Comparison of ENCODE assay signal across 27 cellular contexts in genomic region chr16:27776556-27776955, GRCh38.
DNase-seq lines count a peak whose midpoint lies in the region; ATAC-seq and TF ChIP-seq lines count a peak whose summit lies in the region.
"Had no signal": no experiment of that assay in that cellular context is flagged by ENCODE, and none has a peak within 500 bp of the region (broad histone marks: within the 10 kb centered on the region; RNA-seq: fewer than 3 reads in every experiment).

No MANE protein-coding gene starts in this region.

- H3K27me3 ChIP-seq in BLaER1, result no peaks in the 10 kb centered on the region
- no peaks in the 10 kb centered on the region for H3K27me3 ChIP-seq in layer of hippocampus (ENCODE audit: control insufficient read depth, insufficient read depth, low read length)
- H3K27me3 ChIP-seq in foreskin keratinocyte, result no peaks in the 10 kb centered on the region
- H3K27me3 ChIP-seq: gastroesophageal sphincter, left lung, Peyer's patch had no signal

- H4K20me1 ChIP-seq in BLaER1, result no peaks in the 10 kb centered on the region

- no peaks in the 10 kb centered on the region for H3K4me1 Mint-ChIP-seq in Calu3 (ENCODE audit: low read depth, unreplicated experiment)
- H3K4me1 Mint-ChIP-seq: activated CD4-positive, alpha-beta T cell treated with anti-CD3 and anti-CD28 coated beads for 36 hours; activated naive CD4-positive, alpha-beta T cell treated with anti-CD3 and anti-CD28 coated beads, Interleukin-2, amount 10 ng/mL, durations not matched to agents 7 days and 5 days; B cell; immature natural killer cell; stimulated activated memory B cell treated with anti-CD40 and anti-IgM and Interleukin-4, amounts not matched to agents 10 μg/mL and 1 μg/mL and 100 μg/mL, for 72 hours had no signal

- no peaks in the 10 kb centered on the region for H3K9me3 Mint-ChIP-seq in Calu3 (ENCODE audit: low read depth, unreplicated experiment)
- H3K9me3 Mint-ChIP-seq: activated CD8-positive, alpha-beta T cell treated with anti-CD3 and anti-CD28 coated beads for 36 hours; activated naive CD4-positive, alpha-beta T cell treated with anti-CD3 and anti-CD28 coated beads, Interleukin-2, amount 10 ng/mL, durations not matched to agents 7 days and 5 days; immature natural killer cell; stimulated activated memory B cell treated with anti-CD40 and anti-IgM and Interleukin-4, amounts not matched to agents 10 μg/mL and 1 μg/mL and 100 μg/mL, for 72 hours had no signal

- H3K9ac ChIP-seq in BLaER1, result no peak overlapping the region

- no peaks in the 10 kb centered on the region for H3K27me3 Mint-ChIP-seq in Calu3 (ENCODE audit: unreplicated experiment)
- H3K27me3 Mint-ChIP-seq: activated CD4-positive, alpha-beta T cell treated with anti-CD3 and anti-CD28 coated beads for 36 hours; activated CD8-positive, alpha-beta T cell treated with anti-CD3 and anti-CD28 coated beads for 36 hours; activated naive CD4-positive, alpha-beta T cell treated with anti-CD3 and anti-CD28 coated beads, Interleukin-2, amount 10 ng/mL, durations not matched to agents 7 days and 5 days; B cell; stimulated activated memory B cell treated with anti-CD40 and anti-IgM and Interleukin-4, amounts not matched to agents 10 μg/mL and 1 μg/mL and 100 μg/mL, for 72 hours had no signal

- no peak overlapping the region for H3K27ac Mint-ChIP-seq in Calu3 (ENCODE audit: unreplicated experiment)
- H3K27ac Mint-ChIP-seq: activated CD4-positive, alpha-beta T cell treated with anti-CD3 and anti-CD28 coated beads for 36 hours; activated CD8-positive, alpha-beta T cell treated with anti-CD3 and anti-CD28 coated beads for 36 hours; activated naive CD4-positive, alpha-beta T cell treated with anti-CD3 and anti-CD28 coated beads, Interleukin-2, amount 10 ng/mL, durations not matched to agents 7 days and 5 days; B cell; immature natural killer cell; stimulated activated memory B cell treated with anti-CD40 and anti-IgM and Interleukin-4, amounts not matched to agents 10 μg/mL and 1 μg/mL and 100 μg/mL, for 72 hours had no signal

- no peak overlapping the region for H3K4me3 ChIP-seq in BLaER1
- H3K4me3 ChIP-seq: gastroesophageal sphincter, GM12878, HAP-1, left lung, Peyer's patch had no signal

- TF ChIP-seq CTCF in Calu3 (IDR thresholded peaks at IDR 0.05; ENCODE audit: unreplicated experiment), result no peak
- no peak for TF ChIP-seq CTCF in foreskin keratinocyte (conservative IDR thresholded peaks at IDR 0.05)

- BruUV-seq in Calu3 (replicated peaks; lab: Mats Ljungman, UMichigan), result no TSS peak

- H3K9me3 ChIP-seq in BLaER1, result no peaks in the 10 kb centered on the region
- H3K9me3 ChIP-seq: gastroesophageal sphincter, HAP-1, left lung, Peyer's patch had no signal

- H3K4me3 Mint-ChIP-seq in Calu3 (ENCODE audit: low read depth, unreplicated experiment), result no peak overlapping the region
- H3K4me3 Mint-ChIP-seq: activated CD4-positive, alpha-beta T cell treated with anti-CD3 and anti-CD28 coated beads for 36 hours; activated CD8-positive, alpha-beta T cell treated with anti-CD3 and anti-CD28 coated beads for 36 hours; activated naive CD4-positive, alpha-beta T cell treated with anti-CD3 and anti-CD28 coated beads, Interleukin-2, amount 10 ng/mL, durations not matched to agents 7 days and 5 days; B cell; immature natural killer cell; stimulated activated memory B cell treated with anti-CD40 and anti-IgM and Interleukin-4, amounts not matched to agents 10 μg/mL and 1 μg/mL and 100 μg/mL, for 72 hours had no signal

- H3K4me2 ChIP-seq in BLaER1, result peak overlapping the region; percentile 84

- CTCF ChIA-PET in Calu3 (lab: Charles Lee), result interaction anchor here (0.5 to 0.9 kb wide), 2 partner anchors 13 to 247 kb away, joined by 3 to 4 read pairs; no protein-coding TSS in a partner anchor

- intact Hi-C loops in posterior cingulate gyrus (cut with DNase I) (loop anchor here (5.0 kb wide), 1 partner anchor 54 kb away; no protein-coding TSS in a partner anchor), Calu3 (cut with micrococcal nuclease; ENCODE audit: unreplicated experiment) (no loop called here)

- H3K27ac ChIP-seq in BLaER1 (no peak overlapping the region), layer of hippocampus (ENCODE audit: low read depth, low read length) (peak overlapping the region; percentile 18), foreskin keratinocyte (no peak overlapping the region)
- H3K27ac ChIP-seq: gastroesophageal sphincter, left lung, Peyer's patch, VCaP had no signal

- DNase-seq in astrocyte of the hippocampus (ENCODE audit: low read depth, low spot score) (peak; percentile 49), posterior cingulate gyrus (peak; percentile 44 to 90 (median 66)), Calu3 (no peak), foreskin keratinocyte (no peak)
- no peak for DNase-seq in stimulated activated CD4-positive, alpha-beta T cell treated with anti-CD3 and anti-CD28 coated beads, Interleukin-4, amount 100 ng/mL, for 4 hours
- DNase-seq: activated CD4-positive, alpha-beta T cell treated with anti-CD3 and anti-CD28 coated beads for 36 hours; activated CD8-positive, alpha-beta T cell treated with anti-CD3 and anti-CD28 coated beads for 36 hours; activated naive CD4-positive, alpha-beta T cell treated with anti-CD3 and anti-CD28 coated beads, Interleukin-2, amount 10 ng/mL, durations not matched to agents 7 days and 5 days; effector CD4-positive, alpha-beta T cell; immature natural killer cell; Kasumi-1; mesendoderm; NCI-H1417 treated with DMSO at 0.1 percent for 48 hours; NCI-H2081; NCI-H2227 treated with DMSO at 0.1 percent for 48 hours; stimulated activated CD4-positive, alpha-beta T cell treated with anti-CD3 and anti-CD28 coated beads, Interleukin-15, amount 100 ng/mL, for 24 hours had no signal

- H3K4me1 ChIP-seq in BLaER1, result peaks cover 56% of the 10 kb centered on the region
- H3K4me1 ChIP-seq in foreskin keratinocyte, result no peaks in the 10 kb centered on the region
- H3K4me1 ChIP-seq: HAP-1, left lung, Peyer's patch had no signal

- H3K36me3 ChIP-seq in BLaER1, result no peaks in the 10 kb centered on the region
- H3K36me3 ChIP-seq: HAP-1 had no signal

- H3K36me3 Mint-ChIP-seq in Calu3 (ENCODE audit: insufficient read depth, unreplicated experiment), result peaks cover 20% of the 10 kb centered on the region
- H3K36me3 Mint-ChIP-seq: activated naive CD4-positive, alpha-beta T cell treated with anti-CD3 and anti-CD28 coated beads, Interleukin-2, amount 10 ng/mL, durations not matched to agents 7 days and 5 days had no signal

- ATAC-seq in HG03378 (IDR thresholded peaks at IDR 0.05; ENCODE audit: unreplicated experiment) (no peak), foreskin keratinocyte (no peak)
- ATAC-seq: activated CD4-positive, alpha-beta T cell treated with anti-CD3 and anti-CD28 coated beads for 36 hours; activated CD8-positive, alpha-beta T cell treated with anti-CD3 and anti-CD28 coated beads for 36 hours; gastroesophageal sphincter; GM12878; left lung; stimulated activated memory B cell treated with anti-CD40 and anti-IgM and Interleukin-4, amounts not matched to agents 10 μg/mL and 1 μg/mL and 100 μg/mL, for 72 hours had no signal

Comparison
In these comparisons a context has a peak if more than half of its experiments do, and no peak if none do; other contexts are left out.
1. DNase-seq: peak in astrocyte of the hippocampus (single experiment) and posterior cingulate gyrus (10 of 10); none in stimulated activated CD4-positive, alpha-beta T cell treated with anti-CD3 and anti-CD28 coated beads, Interleukin-4, amount 100 ng/mL, for 4 hours (0 of 2), Calu3 (single experiment) and foreskin keratinocyte (0 of 2).